ENCODE assay signal across 9 cellular contexts in the genomic region with DNA sequence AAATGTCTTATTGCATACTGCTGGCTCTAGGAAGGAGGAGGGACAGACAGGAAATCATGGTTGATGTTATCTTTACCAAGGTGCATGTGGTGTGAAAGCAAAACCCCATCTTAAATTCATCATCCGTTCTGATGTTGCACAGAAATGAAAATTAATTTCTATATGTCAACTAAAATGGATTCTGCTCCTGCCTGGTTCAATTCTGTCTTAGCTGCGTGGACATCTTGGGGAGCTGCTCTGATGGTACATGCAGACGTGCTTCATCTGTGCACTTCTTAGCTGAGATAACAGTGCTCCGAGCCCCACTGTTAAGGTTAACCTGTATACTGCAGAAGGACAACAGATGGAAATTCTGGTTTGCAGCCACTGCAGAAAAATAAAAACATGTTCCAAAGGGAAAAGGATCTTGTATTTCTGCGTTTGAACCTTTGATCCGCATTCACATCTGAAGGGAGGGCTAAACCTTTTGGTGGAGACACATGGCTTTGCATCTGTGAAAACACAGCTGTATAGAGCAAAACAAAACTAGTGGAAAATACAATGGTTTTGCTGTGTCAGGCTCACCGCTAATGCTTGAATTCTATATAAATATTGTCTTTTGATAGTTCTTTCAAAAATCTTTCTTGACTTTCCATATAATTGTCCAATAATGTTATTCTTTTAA. TPM values are rescaled to one million over a fixed set of nuclear protein-coding genes. Genes with fewer than 3 reads are reported as not detected.
A peak's percentile ranks its signal among the peaks of the same experiment; 100 is the strongest.
DNase-seq lines count a peak whose midpoint lies in the region; ATAC-seq and TF ChIP-seq lines count a peak whose summit lies in the region.
"Had no signal": no experiment of that assay in that cellular context is flagged by ENCODE, and none has a peak within 500 bp of the region (broad histone marks: within the 10 kb centered on the region; RNA-seq: fewer than 3 reads in every experiment).

No MANE protein-coding gene starts in this region.

- in situ Hi-C loops in astrocyte of the spinal cord (cut with HindIII; ENCODE audit: low sequenced_read_pairs), result no loop called here

- H3K36me3 Mint-ChIP-seq in osteocyte (ENCODE audit: unreplicated experiment), result no peaks in the 10 kb centered on the region

- ATAC-seq in GM21367 (IDR thresholded peaks at IDR 0.05; ENCODE audit: unreplicated experiment), result no peak

- TF ChIP-seq CTCF in astrocyte of the spinal cord (IDR thresholded peaks at IDR 0.05; ENCODE audit: low read depth, low read length) (no peak), osteocyte (IDR thresholded peaks at IDR 0.05) (no peak), RWPE1 (conservative IDR thresholded peaks at IDR 0.05; ENCODE audit: low read depth) (no peak)

- H3K4me3 ChIP-seq in astrocyte of the spinal cord (ENCODE audit: low read depth, low read length), result no peak overlapping the region

- no peak for TF ChIP-seq POLR2A in erythroblast (IDR thresholded peaks at IDR 0.05; ENCODE audit: low read length)

- H3K9me3 Mint-ChIP-seq in osteocyte (ENCODE audit: unreplicated experiment), result no peaks in the 10 kb centered on the region

- H3K4me1 Mint-ChIP-seq in osteocyte (ENCODE audit: unreplicated experiment), result peaks cover 44% of the 10 kb centered on the region

- peak; percentile 59 for DNase-seq in NCI-H2107 treated with DMSO at 0.1 percent for 48 hours (lab: John Stamatoyannopoulos, UW; ENCODE audit: unreplicated experiment)
- no peak for DNase-seq in NCI-H2107 (lab: John Stamatoyannopoulos, UW)
- peak; percentile 45 for DNase-seq in NCI-H2171 (lab: John Stamatoyannopoulos, UW)
- DNase-seq in astrocyte of the spinal cord (ENCODE audit: low read depth, low spot score), result peak; percentile 16
- peak; percentile 23 for DNase-seq in osteocyte (ENCODE audit: extremely low spot score, unreplicated experiment)
- no peak for DNase-seq in RWPE1 (ENCODE audit: low spot score)
- DNase-seq in erythroblast (lab: John Stamatoyannopoulos, UW), result no peak
- DNase-seq: NCI-H2227 treated with DMSO at 0.1 percent for 48 hours had no signal

- H3K27me3 Mint-ChIP-seq in osteocyte (ENCODE audit: unreplicated experiment), result no peaks in the 10 kb centered on the region

- H3K4me3 Mint-ChIP-seq in osteocyte (ENCODE audit: unreplicated experiment), result peak overlapping the region; percentile 54

- POLR2A ChIA-PET in RWPE1 (lab: Yijun Ruan, JAX; ENCODE audit: low non-redundant PET), result no interaction called here

- H3K27ac Mint-ChIP-seq in osteocyte (ENCODE audit: unreplicated experiment), result peak overlapping the region; percentile 95

- CTCF ChIA-PET in RWPE1 (lab: Yijun Ruan, JAX), result interaction anchor here (0.6 to 1.8 kb wide), 13 partner anchors 9 to 1117 kb away, joined by 3 to 9 read pairs (median 3); no protein-coding TSS in a partner anchor

- H3K27ac ChIP-seq in RWPE1, result no peak overlapping the region

RNA-seq across cellular contexts. Expression of a gene that starts 50.5 kb away (rescaled TPM):
- 4.4 and 6.4 TPM in 2 replicates for total RNA-seq in osteocyte

Comparison
In these comparisons a context has a peak if more than half of its experiments do, and no peak if none do; other contexts are left out.
1. DNase-seq: peak in NCI-H2107 treated with DMSO at 0.1 percent for 48 hours (single experiment), NCI-H2171 (single experiment), astrocyte of the spinal cord (single experiment) and osteocyte (single experiment); none in NCI-H2107 (single experiment), RWPE1 (single experiment) and erythroblast (0 of 2).